In genomic region chr22:19105456-19105855, GRCh38 we compare ENCODE assay signal across 29 cellular contexts. TPM values are rescaled to one million over a fixed set of nuclear protein-coding genes. Genes with fewer than 3 reads are reported as not detected.
DNase-seq lines count a peak whose midpoint lies in the region; ATAC-seq and TF ChIP-seq lines count a peak whose summit lies in the region.
"Had no signal": no experiment of that assay in that cellular context is flagged by ENCODE, and none has a peak within 500 bp of the region (broad histone marks: within the 10 kb centered on the region; RNA-seq: fewer than 3 reads in every experiment).

No MANE protein-coding gene starts in this region.

- CTCF ChIA-PET in WTC11 (lab: Charles Lee): interaction anchor here (1.0 kb wide), 1 partner anchor 13 kb away, joined by 3 read pairs; no protein-coding TSS in a partner anchor

- 90 to 97% methylated on average over 7 to 8 of the region's 8 CpGs for WGBS in body of pancreas, 2 donors
- 100% methylated on average over 7 of the region's 8 CpGs for WGBS in right lobe of liver (ENCODE audit: insufficient coverage, low coverage, low lambda C conversion rate, missing lambda C conversion rate)

- ATAC-seq in body of pancreas (no peak), sciatic nerve (no peak), GM21367 (IDR thresholded peaks at IDR 0.05; ENCODE audit: unreplicated experiment) (no peak), WTC11 (no peak), right lobe of liver (no peak)

- H3K9me3 ChIP-seq in body of pancreas: no peaks in the 10 kb centered on the region
- H3K9me3 ChIP-seq in right lobe of liver: no peaks in the 10 kb centered on the region
- H3K9me3 ChIP-seq: ascending aorta, BE2C, esophagus muscularis mucosa, spleen, stomach, vagina had no signal

- TF ChIP-seq CTCF in body of pancreas (IDR thresholded peaks at IDR 0.05) (no peak), WTC11 (IDR thresholded peaks at IDR 0.05) (no peak), right lobe of liver (IDR thresholded peaks at IDR 0.05) (no peak)

- H3K27me3 ChIP-seq in body of pancreas (no peaks in the 10 kb centered on the region), right lobe of liver (no peaks in the 10 kb centered on the region)
- H3K27me3 ChIP-seq: ascending aorta, BE2C, cardiac muscle cell, esophagus muscularis mucosa, foreskin keratinocyte, spleen, stomach, vagina had no signal

- peak overlapping the region; percentile 60 to 83 (median 72) for H3K27ac ChIP-seq in body of pancreas
- no peak overlapping the region for H3K27ac ChIP-seq in right lobe of liver
- H3K27ac ChIP-seq: ascending aorta, foreskin keratinocyte, parathyroid adenoma had no signal

- no peak overlapping the region for H3K27ac Mint-ChIP-seq in WTC11
- H3K27ac Mint-ChIP-seq: activated CD8-positive, alpha-beta T cell treated with anti-CD3 and anti-CD28 coated beads, Interleukin-2, amount 10 ng/mL, durations not matched to agents 7 days and 5 days; activated T-helper 2 cell treated with anti-CD3 and anti-CD28 coated beads, Interferon-gamma antibody, Interleukin-2, Interleukin-4, amounts not matched to agents 10 μg/mL and 5 μg/mL and 100 μg/mL, durations not matched to agents 14 hours and 24 hours and 36 hours had no signal

- H3K9me3 Mint-ChIP-seq in WTC11: no peaks in the 10 kb centered on the region
- H3K9me3 Mint-ChIP-seq: activated naive CD8-positive, alpha-beta T cell treated with anti-CD3 and anti-CD28 coated beads for 36 hours; activated T-helper 2 cell treated with anti-CD3 and anti-CD28 coated beads, Interferon-gamma antibody, Interleukin-2, Interleukin-4, amounts not matched to agents 10 μg/mL and 5 μg/mL and 100 μg/mL, durations not matched to agents 14 hours and 24 hours and 36 hours had no signal

- H3K36me3 ChIP-seq in body of pancreas (replicated peaks in 1 of 2; ENCODE audit: insufficient read depth in 1 of 2, low read depth in 2 of 2): no peaks in the 10 kb centered on the region
- H3K36me3 ChIP-seq in right lobe of liver: no peaks in the 10 kb centered on the region
- H3K36me3 ChIP-seq: ascending aorta, cardiac muscle cell, vagina had no signal

- intact Hi-C loops in body of pancreas (cut with DNase I): no loop called here
- intact Hi-C loops in sciatic nerve (cut with DNase I): loop anchor here (10.0 kb wide), 1 partner anchor 61 kb away; no protein-coding TSS in a partner anchor
- intact Hi-C loops in right lobe of liver (cut with DNase I): no loop called here

- DNase-seq in G401 (ENCODE audit: low spot score) (peak; percentile 63), body of pancreas (peak in 1 of 4 donors; percentile 11), iPS-NIHi7 (ENCODE audit: extremely low spot score) (peak; percentile 3), sciatic nerve (ENCODE audit: low spot score) (peak; percentile 35), WTC11 (ENCODE audit: low spot score) (no peak), NCI-H146 (lab: John Stamatoyannopoulos, UW) (no peak), right lobe of liver (no peak)
- DNase-seq: ACHN; activated CD8-positive, alpha-beta T cell treated with anti-CD3 and anti-CD28 coated beads, Interleukin-2, amount 10 ng/mL, durations not matched to agents 7 days and 5 days; activated naive CD8-positive, alpha-beta T cell treated with anti-CD3 and anti-CD28 coated beads for 36 hours; BE2C; foreskin keratinocyte; HCEC 1CT; NCI-H1436; NCI-H2081 treated with DMSO at 0.1 percent for 48 hours; NCI-H226; nephron progenitor cell; SHP77; spleen; stomach; T-helper 2 cell had no signal

- peaks cover 15% of the 10 kb centered on the region for H3K4me1 Mint-ChIP-seq in WTC11

- in situ Hi-C loops in G401 (cut with HindIII; ENCODE audit: low sequenced_read_pairs): no loop called here

- H3K4me1 ChIP-seq in body of pancreas (peaks cover 85% of the 10 kb centered on the region), right lobe of liver (peaks cover 2 to 17% (median 8%) of the 10 kb centered on the region in 4 donors)
- H3K4me1 ChIP-seq: BE2C, parathyroid adenoma had no signal

- POLR2A ChIA-PET in WTC11 (lab: Charles Lee): interaction anchor here (0.6 kb wide), 1 partner anchor 18 kb away, joined by 6 read pairs; no protein-coding TSS in a partner anchor

- H3K4me3 Mint-ChIP-seq in WTC11: no peak overlapping the region
- H3K4me3 Mint-ChIP-seq: activated CD8-positive, alpha-beta T cell treated with anti-CD3 and anti-CD28 coated beads, Interleukin-2, amount 10 ng/mL, durations not matched to agents 7 days and 5 days; activated naive CD8-positive, alpha-beta T cell treated with anti-CD3 and anti-CD28 coated beads for 36 hours; nephron progenitor cell had no signal

- H3K36me3 Mint-ChIP-seq in WTC11: no peaks in the 10 kb centered on the region

- H3K4me3 ChIP-seq in body of pancreas: no peak overlapping the region
- no peak overlapping the region for H3K4me3 ChIP-seq in right lobe of liver
- H3K4me3 ChIP-seq: ascending aorta, cardiac muscle cell, esophagus muscularis mucosa, spleen, stomach, vagina had no signal

- no peaks in the 10 kb centered on the region for H3K27me3 Mint-ChIP-seq in WTC11 (ENCODE audit: low read depth)
- H3K27me3 Mint-ChIP-seq: activated naive CD8-positive, alpha-beta T cell treated with anti-CD3 and anti-CD28 coated beads for 36 hours had no signal

- TF ChIP-seq POLR2A in body of pancreas (IDR thresholded peaks at IDR 0.05) (no peak), right lobe of liver (IDR thresholded peaks at IDR 0.05) (no peak)

TF ChIP-seq in WTC11, 78 proteins besides CTCF, POLR2A, EP300 and RAD21 (continues in another document):
- TF ChIP-seq ARID4B (CRISPR knock-in tag; IDR thresholded peaks at IDR 0.05; ENCODE audit: borderline replicate concordance): no peak
- no peak for TF ChIP-seq ZNF317 (CRISPR knock-in tag; IDR thresholded peaks at IDR 0.05; ENCODE audit: borderline replicate concordance, low read depth)
- TF ChIP-seq TEAD1 (CRISPR knock-in tag; IDR thresholded peaks at IDR 0.05): no peak
- no peak for TF ChIP-seq TP53 (CRISPR knock-in tag; IDR thresholded peaks at IDR 0.05)
- TF ChIP-seq CREM (CRISPR knock-in tag; IDR thresholded peaks at IDR 0.05): no peak
- TF ChIP-seq ZNF232 (CRISPR knock-in tag; IDR thresholded peaks at IDR 0.05): no peak

RNA-seq across cellular contexts. Expression of gene DGCR2, which starts 16.8 kb away (rescaled TPM):
- 56.6 and 59.9 TPM in 2 replicates for total RNA-seq in G401 (2014; rRNA removed; shearing (Covaris generic))
- total RNA-seq in body of pancreas (10 to 100 TPM; 43.8 to 89.3 TPM), sciatic nerve (37.2 TPM), WTC11 (2021) (56.8 to 64.2 TPM (median 60.3 TPM) in 3 replicates), right lobe of liver (10 to 100 TPM; 19.8 to 31.7 (median 24.7) TPM)

RNA-seq across cellular contexts. Expression of gene TSSK2, which starts 25.7 kb away (rescaled TPM):
- not detected in 2 replicates for total RNA-seq in G401 (2014; rRNA removed; shearing (Covaris generic))
- total RNA-seq in body of pancreas (under 1 TPM in 1 of 2 donors, not detected in 1; 0.33 TPM), sciatic nerve (not detected), WTC11 (2021) (not detected in 3 replicates), right lobe of liver (not detected)
- total RNA-seq: activated CD8-positive, alpha-beta T cell treated with anti-CD3 and anti-CD28 coated beads, Interleukin-2, amount 10 ng/mL, durations not matched to agents 7 days and 5 days; activated naive CD8-positive, alpha-beta T cell treated with anti-CD3 and anti-CD28 coated beads for 36 hours; activated T-helper 2 cell treated with anti-CD3 and anti-CD28 coated beads, Interferon-gamma antibody, Interleukin-2, Interleukin-4, amounts not matched to agents 10 μg/mL and 5 μg/mL and 100 μg/mL, durations not matched to agents 14 hours and 24 hours and 36 hours; ascending aorta; cardiac muscle cell; esophagus muscularis mucosa; foreskin keratinocyte; LHCN-M2; spleen; stomach; vagina had no signal

RNA-seq across cellular contexts. Expression of gene ESS2, which starts 39.0 kb away (rescaled TPM):
- total RNA-seq in G401 (2014; rRNA removed; shearing (Covaris generic)): 28.7 and 39.0 TPM in 2 replicates
- total RNA-seq in body of pancreas (1 to 10 TPM; 4.6 to 7.3 TPM), sciatic nerve (14.8 TPM), WTC11 (2021) (18.0 to 19.3 TPM (median 18.3 TPM) in 3 replicates), right lobe of liver (1 to 10 TPM; 4.8 to 9.2 (median 5.4) TPM)

RNA-seq across cellular contexts. Expression of gene GSC2, which starts 44.6 kb away (rescaled TPM):
- 0.44 TPM in 1 of 2 replicates, not detected in the other for total RNA-seq in G401 (2014; rRNA removed; shearing (Covaris generic))
- total RNA-seq in body of pancreas (not detected), sciatic nerve (not detected), WTC11 (2021) (0.44 to 0.68 TPM in 2 of 3 replicates, not detected in the other), right lobe of liver (not detected)
- total RNA-seq: activated CD8-positive, alpha-beta T cell treated with anti-CD3 and anti-CD28 coated beads, Interleukin-2, amount 10 ng/mL, durations not matched to agents 7 days and 5 days; activated naive CD8-positive, alpha-beta T cell treated with anti-CD3 and anti-CD28 coated beads for 36 hours; activated T-helper 2 cell treated with anti-CD3 and anti-CD28 coated beads, Interferon-gamma antibody, Interleukin-2, Interleukin-4, amounts not matched to agents 10 μg/mL and 5 μg/mL and 100 μg/mL, durations not matched to agents 14 hours and 24 hours and 36 hours; ascending aorta; cardiac muscle cell; esophagus muscularis mucosa; foreskin keratinocyte; LHCN-M2; spleen; stomach; vagina had no signal

Comparison
In these comparisons a context has a peak if more than half of its experiments do, and no peak if none do; other contexts are left out.
1. DNase-seq: peak in G401 (single experiment), iPS-NIHi7 (single experiment) and sciatic nerve (single experiment); none in WTC11 (single experiment), NCI-H146 (single experiment) and right lobe of liver (0 of 3).
2. H3K27ac ChIP-seq: peak in body of pancreas (4 of 4); none in right lobe of liver (0 of 3).